7 cellular contexts compared by ENCODE assay signal in the genomic region with DNA sequence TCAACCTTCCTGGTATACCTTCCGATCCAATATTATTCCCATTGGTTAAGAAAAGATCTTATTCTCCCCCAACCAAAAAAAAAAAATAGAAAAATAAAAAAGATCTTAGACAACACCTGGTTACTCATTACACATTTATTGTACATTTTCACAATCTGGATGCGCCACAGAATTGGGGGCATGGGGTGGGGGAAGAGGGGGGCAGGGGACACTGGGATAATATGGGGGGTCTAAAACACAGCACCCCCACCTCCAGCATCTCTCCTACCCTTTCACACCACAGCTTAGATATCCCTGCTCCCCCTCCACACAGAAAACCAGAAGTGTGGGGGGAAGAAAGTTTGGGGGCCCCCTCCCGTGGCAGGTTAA. TPM values are rescaled to one million over a fixed set of nuclear protein-coding genes. Genes with fewer than 3 reads are reported as not detected.
DNase-seq lines count a peak whose midpoint lies in the region; ATAC-seq, FAIRE-seq and TF ChIP-seq lines count a peak whose summit lies in the region.

No MANE protein-coding gene starts in this region.

- H3K36me3 Mint-ChIP-seq in WTC11 = peaks cover 8% of the 10 kb centered on the region
- peaks cover 13 to 28% of the 10 kb centered on the region in 2 donors for H3K36me3 Mint-ChIP-seq in stimulated activated naive B cell treated with anti-CD40 and anti-IgM and Interleukin-4, amounts not matched to agents 10 μg/mL and 1 μg/mL and 100 μg/mL, for 72 hours

- dilution Hi-C loops in keratinocyte (cut with MboI; ENCODE audit: extremely low pct_ligation_motif_present, low sequenced_read_pairs) = no loop called here

- H3K4me3 ChIP-seq in H7 (ENCODE audit: insufficient read depth, low read depth, low read length) (no peak overlapping the region), keratinocyte (ENCODE audit: control insufficient read depth in 2 of 3, extremely low read depth in 1 of 3, insufficient read depth in 2 of 3, low read depth in 1 of 3, low read length in 3 of 3) (no peak overlapping the region)

- no peak for TF ChIP-seq CTCF in WTC11 (IDR thresholded peaks at IDR 0.05)
- no peak for TF ChIP-seq CTCF in keratinocyte (optimal IDR thresholded peaks at IDR 0.05 in 1 of 3, IDR thresholded peaks at IDR 0.05 in 1 of 3, conservative IDR thresholded peaks at IDR 0.05 in 1 of 3; ENCODE audit: extremely low read depth in 1 of 3, insufficient read depth in 2 of 3, low read length in 3 of 3)

- ATAC-seq in WTC11 = no peak
- no peak for ATAC-seq in stimulated activated naive B cell treated with anti-CD40 and anti-IgM and Interleukin-4, amounts not matched to agents 10 μg/mL and 1 μg/mL and 100 μg/mL, for 72 hours (replicated peaks)
- ATAC-seq in HG03135 (IDR thresholded peaks at IDR 0.05; ENCODE audit: unreplicated experiment) = no peak
- ATAC-seq in HG03521 (IDR thresholded peaks at IDR 0.05; ENCODE audit: unreplicated experiment) = no peak

- DNase-seq in H7 = peak; percentile 33
- DNase-seq in WTC11 (ENCODE audit: low spot score) = no peak
- DNase-seq in keratinocyte (ENCODE audit: low read depth, low spot score) = no peak
- DNase-seq in stimulated activated naive B cell treated with anti-CD40 and anti-IgM and Interleukin-4, amounts not matched to agents 10 μg/mL and 1 μg/mL and 100 μg/mL, for 72 hours = no peak
- DNase-seq in NCI-H2196 (lab: John Stamatoyannopoulos, UW; ENCODE audit: unreplicated experiment) = no peak

- no peak overlapping the region for H3K4me2 ChIP-seq in keratinocyte (ENCODE audit: control insufficient read depth, extremely low read depth, insufficient read depth, low read depth, low read length)

- peaks cover 28% of the 10 kb centered on the region for H3K4me1 ChIP-seq in keratinocyte (ENCODE audit: control insufficient read depth, extremely low read depth, insufficient read depth, low read length)

- POLR2A ChIA-PET in WTC11 (lab: Charles Lee) = interaction anchor here (1.0 to 1.5 kb wide), 2 partner anchors 14 to 18 kb away, joined by 3 read pairs; partner anchors contain the start of gene TMEM107

- H3K36me3 ChIP-seq in H7 (replicated peaks; ENCODE audit: control insufficient read depth, insufficient read depth, low read length) (peaks cover 10% of the 10 kb centered on the region), keratinocyte (ENCODE audit: control insufficient read depth in 2 of 2, extremely low read depth in 1 of 2, insufficient read depth in 2 of 2, low read length in 2 of 2) (peaks cover 12 to 26% of the 10 kb centered on the region in 2 experiments)

- H3K9me3 Mint-ChIP-seq in WTC11 = no peaks in the 10 kb centered on the region
- no peaks in the 10 kb centered on the region for H3K9me3 Mint-ChIP-seq in stimulated activated naive B cell treated with anti-CD40 and anti-IgM and Interleukin-4, amounts not matched to agents 10 μg/mL and 1 μg/mL and 100 μg/mL, for 72 hours

- H3K27me3 ChIP-seq in H7 (ENCODE audit: control insufficient read depth, insufficient read depth, low read length) (no peaks in the 10 kb centered on the region), keratinocyte (ENCODE audit: control insufficient read depth, extremely low read depth, insufficient read depth, low read length) (no peaks in the 10 kb centered on the region)

- peaks cover 36% of the 10 kb centered on the region for H3K79me2 ChIP-seq in keratinocyte (ENCODE audit: control insufficient read depth, insufficient read depth, low read length)

- peak overlapping the region; percentile 97 for H3K27ac Mint-ChIP-seq in WTC11
- H3K27ac Mint-ChIP-seq in stimulated activated naive B cell treated with anti-CD40 and anti-IgM and Interleukin-4, amounts not matched to agents 10 μg/mL and 1 μg/mL and 100 μg/mL, for 72 hours = peak overlapping the region; percentile 79

- H3K27me3 Mint-ChIP-seq in WTC11 (ENCODE audit: low read depth) = peaks cover 3% of the 10 kb centered on the region; the same call in 1 of the 2 replicates
- H3K27me3 Mint-ChIP-seq in stimulated activated naive B cell treated with anti-CD40 and anti-IgM and Interleukin-4, amounts not matched to agents 10 μg/mL and 1 μg/mL and 100 μg/mL, for 72 hours = no peaks in the 10 kb centered on the region

- peak overlapping the region; percentile 68 for H3K9ac ChIP-seq in keratinocyte (ENCODE audit: control insufficient read depth, extremely low read depth, insufficient read depth, low read length)

- peaks cover 30% of the 10 kb centered on the region for H3K4me1 Mint-ChIP-seq in WTC11
- H3K4me1 Mint-ChIP-seq in stimulated activated naive B cell treated with anti-CD40 and anti-IgM and Interleukin-4, amounts not matched to agents 10 μg/mL and 1 μg/mL and 100 μg/mL, for 72 hours = peaks cover 43 to 51% of the 10 kb centered on the region in 2 donors

- no peaks in the 10 kb centered on the region for H3K9me3 ChIP-seq in keratinocyte (ENCODE audit: control insufficient read depth, low read depth, low read length)

- H4K20me1 ChIP-seq in keratinocyte (ENCODE audit: control insufficient read depth, extremely low read depth, insufficient read depth, low read length) = no peaks in the 10 kb centered on the region

- no peak overlapping the region for H3K4me3 Mint-ChIP-seq in WTC11
- no peak overlapping the region for H3K4me3 Mint-ChIP-seq in stimulated activated naive B cell treated with anti-CD40 and anti-IgM and Interleukin-4, amounts not matched to agents 10 μg/mL and 1 μg/mL and 100 μg/mL, for 72 hours

- no peak for FAIRE-seq in keratinocyte (lab: Jason Lieb, UNC)

- H2AFZ ChIP-seq in keratinocyte (ENCODE audit: control insufficient read depth, low read length) = no peak overlapping the region

- H3K9me1 ChIP-seq in keratinocyte (ENCODE audit: control insufficient read depth, extremely low read depth, insufficient read depth, low read length) = no peaks in the 10 kb centered on the region

- CTCF ChIA-PET in WTC11 (lab: Charles Lee) = interaction anchor here (0.5 to 2.2 kb wide), 15 partner anchors 14 to 99 kb away, joined by 3 to 13 read pairs (median 5); partner anchors contain the start of genes ALOXE3 and HES7

- no peak overlapping the region for H3K27ac ChIP-seq in keratinocyte (ENCODE audit: control insufficient read depth, insufficient read depth, low read length)

TF ChIP-seq in WTC11, 78 proteins besides CTCF, POLR2A, EP300 and RAD21 (continues in another document):
- no peak for TF ChIP-seq ZNF219 (CRISPR knock-in tag; IDR thresholded peaks at IDR 0.05; ENCODE audit: borderline replicate concordance)

RNA-seq across cellular contexts. Expression of gene VAMP2, which starts 3.7 kb away (rescaled TPM):
- total RNA-seq in H7 (2014; rRNA removed; shearing (Covaris generic)) = 7.3 and 10.5 TPM in 2 replicates
- total RNA-seq in WTC11 (2021) = 24.1 to 27.4 TPM (median 24.3 TPM) in 3 replicates
- 8.1 to 10.4 TPM (median 9.8 TPM) in 3 replicates for polyA plus RNA-seq in keratinocyte
- polyA plus RNA-seq in keratinocyte (2011; ENCODE audit: low read depth) = 4.8 TPM
- 18.2 and 18.5 TPM in 2 replicates for polyA plus RNA-seq in keratinocyte (2011; cell fraction: cytosol; rRNA removed)
- 25.2 and 27.5 TPM in 2 replicates for polyA plus RNA-seq in keratinocyte (2011; cell fraction: nucleus; rRNA removed)
- polyA plus RNA-seq in keratinocyte (2012; ENCODE audit: low replicate concordance) = 17.1 and 41.4 TPM in 2 replicates
- 4.3 to 11.4 TPM (median 5.8 TPM) in 3 replicates for polyA minus RNA-seq in keratinocyte
- polyA minus RNA-seq in keratinocyte (2011; cell fraction: cytosol; rRNA and poly(A)+ RNA removed) = 3.6 TPM
- polyA minus RNA-seq in keratinocyte (2011; cell fraction: nucleus; rRNA and poly(A)+ RNA removed) = 3.1 and 5.4 TPM in 2 replicates

RNA-seq across cellular contexts. Expression of gene PER1, which starts 6.8 kb away (rescaled TPM):
- total RNA-seq in H7 (2014; rRNA removed; shearing (Covaris generic)) = 19.2 and 32.4 TPM in 2 replicates
- total RNA-seq in WTC11 (2021) = 30.6 to 46.9 TPM (median 34.0 TPM) in 3 replicates
- polyA plus RNA-seq in keratinocyte = 14.4 to 15.2 TPM (median 15.1 TPM) in 3 replicates
- 112 TPM for polyA plus RNA-seq in keratinocyte (2011; ENCODE audit: low read depth)
- polyA plus RNA-seq in keratinocyte (2011; cell fraction: cytosol; rRNA removed) = 6.8 and 12.7 TPM in 2 replicates
- 50.1 and 90.1 TPM in 2 replicates for polyA plus RNA-seq in keratinocyte (2011; cell fraction: nucleus; rRNA removed)
- 24.3 and 51.6 TPM in 2 replicates for polyA plus RNA-seq in keratinocyte (2012; ENCODE audit: low replicate concordance)
- 29.9 to 138 TPM (median 46.3 TPM) in 3 replicates for polyA minus RNA-seq in keratinocyte
- 38.8 TPM for polyA minus RNA-seq in keratinocyte (2011; cell fraction: cytosol; rRNA and poly(A)+ RNA removed)
- polyA minus RNA-seq in keratinocyte (2011; cell fraction: nucleus; rRNA and poly(A)+ RNA removed) = 61.0 and 101 TPM in 2 replicates

RNA-seq across cellular contexts. Expression of gene TMEM107, which starts 17.2 kb away (rescaled TPM):
- 27.7 and 40.7 TPM in 2 replicates for total RNA-seq in H7 (2014; rRNA removed; shearing (Covaris generic))
- total RNA-seq in WTC11 (2021) = 11.3 to 17.2 TPM (median 11.9 TPM) in 3 replicates
- polyA plus RNA-seq in keratinocyte = 16.2 to 21.8 TPM (median 19.0 TPM) in 3 replicates
- 10.0 TPM for polyA plus RNA-seq in keratinocyte (2011; ENCODE audit: low read depth)
- 13.1 and 16.1 TPM in 2 replicates for polyA plus RNA-seq in keratinocyte (2011; cell fraction: cytosol; rRNA removed)
- polyA plus RNA-seq in keratinocyte (2011; cell fraction: nucleus; rRNA removed) = 19.6 and 21.1 TPM in 2 replicates
- polyA plus RNA-seq in keratinocyte (2012; ENCODE audit: low replicate concordance) = 13.7 and 19.3 TPM in 2 replicates
- polyA minus RNA-seq in keratinocyte = 20.1 to 94.3 TPM (median 45.7 TPM) in 3 replicates
- 44.7 TPM for polyA minus RNA-seq in keratinocyte (2011; cell fraction: cytosol; rRNA and poly(A)+ RNA removed)
- polyA minus RNA-seq in keratinocyte (2011; cell fraction: nucleus; rRNA and poly(A)+ RNA removed) = 48.4 and 76.6 TPM in 2 replicates

RNA-seq across cellular contexts. Expression of gene BORCS6, which starts 31.0 kb away (rescaled TPM):
- 9.9 and 10.7 TPM in 2 replicates for total RNA-seq in H7 (2014; rRNA removed; shearing (Covaris generic))
- total RNA-seq in WTC11 (2021) = 5.0 to 5.6 TPM (median 5.1 TPM) in 3 replicates
- 4.2 to 6.3 TPM (median 5.5 TPM) in 3 replicates for polyA plus RNA-seq in keratinocyte
- 0.90 TPM for polyA plus RNA-seq in keratinocyte (2011; ENCODE audit: low read depth)
- polyA plus RNA-seq in keratinocyte (2011; cell fraction: cytosol; rRNA removed) = 3.3 and 7.3 TPM in 2 replicates
- 4.4 and 5.6 TPM in 2 replicates for polyA plus RNA-seq in keratinocyte (2011; cell fraction: nucleus; rRNA removed)
- 4.5 and 6.5 TPM in 2 replicates for polyA plus RNA-seq in keratinocyte (2012; ENCODE audit: low replicate concordance)
- 2.9 to 5.0 TPM (median 3.9 TPM) in 3 replicates for polyA minus RNA-seq in keratinocyte
- polyA minus RNA-seq in keratinocyte (2011; cell fraction: cytosol; rRNA and poly(A)+ RNA removed) = 10.6 TPM
- polyA minus RNA-seq in keratinocyte (2011; cell fraction: nucleus; rRNA and poly(A)+ RNA removed) = 3.3 and 3.4 TPM in 2 replicates

RNA-seq across cellular contexts. Expression of gene HES7, which starts 35.1 kb away (rescaled TPM):
- total RNA-seq in H7 (2014; rRNA removed; shearing (Covaris generic)) = 1.3 and 2.1 TPM in 2 replicates
- 3.1 to 3.9 TPM (median 3.7 TPM) in 3 replicates for total RNA-seq in WTC11 (2021)
- polyA plus RNA-seq in keratinocyte = 0.05 to 0.33 TPM (median 0.16 TPM) in 3 replicates
- polyA plus RNA-seq in keratinocyte (2011; ENCODE audit: low read depth) = 0.60 TPM
- 0.97 TPM in 1 of 2 replicates, not detected in the other for polyA plus RNA-seq in keratinocyte (2011; cell fraction: cytosol; rRNA removed)
- polyA plus RNA-seq in keratinocyte (2011; cell fraction: nucleus; rRNA removed) = 0.42 and 1.5 TPM in 2 replicates
- 0.81 and 1.1 TPM in 2 replicates for polyA plus RNA-seq in keratinocyte (2012; ENCODE audit: low replicate concordance)
- polyA minus RNA-seq in keratinocyte = not detected in 3 replicates
- 4.2 TPM for polyA minus RNA-seq in keratinocyte (2011; cell fraction: cytosol; rRNA and poly(A)+ RNA removed)
- polyA minus RNA-seq in keratinocyte (2011; cell fraction: nucleus; rRNA and poly(A)+ RNA removed) = 1.1 TPM in 1 of 2 replicates, not detected in the other
